8 cellular contexts compared by ENCODE assay signal in genomic region chr7:75420152-75420551, GRCh38. TPM values are rescaled to one million over a fixed set of nuclear protein-coding genes. Genes with fewer than 3 reads are reported as not detected.
DNase-seq lines count a peak whose midpoint lies in the region; ATAC-seq and TF ChIP-seq lines count a peak whose summit lies in the region.
"Not testable (repeated sequence)": the region's sequence is repeated elsewhere in the genome, so short reads cannot be mapped to it uniquely, and the experiment has no call there.

No MANE protein-coding gene starts in this region.

- H3K27ac Mint-ChIP-seq in Caco-2 (ENCODE audit: unreplicated experiment): not testable (repeated sequence)
- H3K27ac Mint-ChIP-seq in T-helper 17 cell (peak overlapping the region; percentile 16), type B pancreatic cell (peak overlapping the region; percentile 48)
- peak overlapping the region; percentile 17 for H3K27ac Mint-ChIP-seq in activated CD8-positive, alpha-beta T cell treated with anti-CD3 and anti-CD28 coated beads, Interleukin-2, amount 10 ng/mL, durations not matched to agents 7 days and 5 days
- H3K27ac Mint-ChIP-seq in activated naive CD4-positive, alpha-beta T cell treated with anti-CD3 and anti-CD28 coated beads, Interleukin-2, amount 50 U/mL, for 72 hours: peak overlapping the region; percentile 61 to 83
- H3K27ac Mint-ChIP-seq in central memory CD8-positive, alpha-beta T cell (ENCODE audit: low read depth): peak overlapping the region; percentile 80
- H3K27ac Mint-ChIP-seq in naive thymus-derived CD4-positive, alpha-beta T cell: peak overlapping the region in 6 of 9 donors; percentile 10 to 86 (median 62)

- not testable (repeated sequence) for H3K27ac ChIP-seq in naive thymus-derived CD4-positive, alpha-beta T cell (ENCODE audit: low read depth, low read length); sigmoid colon

- not testable (repeated sequence) for H3K9me3 ChIP-seq in Caco-2; T-helper 17 cell (ENCODE audit: control insufficient read depth, low read length, poor library complexity, severe bottlenecking); naive thymus-derived CD4-positive, alpha-beta T cell (ENCODE audit: control insufficient read depth in 2 of 3, low read length in 3 of 3); sigmoid colon

- CTCF ChIA-PET in Caco-2 (lab: Charles Lee); activated CD8-positive, alpha-beta T cell treated with anti-CD3 and anti-CD28 coated beads, Interleukin-2, amount 10 ng/mL, durations not matched to agents 7 days and 5 days (lab: Charles Lee); naive thymus-derived CD4-positive, alpha-beta T cell (lab: Charles Lee): not testable (repeated sequence)

- WGBS in sigmoid colon, 2 donors: 84 to 97% methylated on average over 10 to 13 of the region's 13 CpGs

- H3K4me1 ChIP-seq in Caco-2; naive thymus-derived CD4-positive, alpha-beta T cell (ENCODE audit: control insufficient read depth in 2 of 2, insufficient read depth in 2 of 2, low read length in 2 of 2); sigmoid colon: not testable (repeated sequence)

- not testable (repeated sequence) for H3K9me3 Mint-ChIP-seq in Caco-2 (ENCODE audit: unreplicated experiment); activated CD8-positive, alpha-beta T cell treated with anti-CD3 and anti-CD28 coated beads, Interleukin-2, amount 10 ng/mL, durations not matched to agents 7 days and 5 days (ENCODE audit: insufficient read depth); activated naive CD4-positive, alpha-beta T cell treated with anti-CD3 and anti-CD28 coated beads, Interleukin-2, amount 50 U/mL, for 72 hours; central memory CD8-positive, alpha-beta T cell; naive thymus-derived CD4-positive, alpha-beta T cell; type B pancreatic cell

- ATAC-seq in T-helper 17 cell; activated CD8-positive, alpha-beta T cell treated with anti-CD3 and anti-CD28 coated beads, Interleukin-2, amount 10 ng/mL, durations not matched to agents 7 days and 5 days; activated naive CD4-positive, alpha-beta T cell treated with anti-CD3 and anti-CD28 coated beads, Interleukin-2, amount 50 U/mL, for 72 hours; central memory CD8-positive, alpha-beta T cell (replicated peaks; ENCODE audit: extremely low read depth, poor library complexity, severe bottlenecking); naive thymus-derived CD4-positive, alpha-beta T cell: not testable (repeated sequence)

- TF ChIP-seq POLR2A in sigmoid colon (IDR thresholded peaks at IDR 0.05): not testable (repeated sequence)

- H3K4me3 ChIP-seq in Caco-2 (ENCODE audit: low read depth, low read length); naive thymus-derived CD4-positive, alpha-beta T cell (ENCODE audit: low read length); sigmoid colon: not testable (repeated sequence)

- POLR2A ChIA-PET in Caco-2 (lab: Charles Lee); activated CD8-positive, alpha-beta T cell treated with anti-CD3 and anti-CD28 coated beads, Interleukin-2, amount 10 ng/mL, durations not matched to agents 7 days and 5 days (lab: Charles Lee); naive thymus-derived CD4-positive, alpha-beta T cell (lab: Charles Lee): not testable (repeated sequence)

- BruUV-seq in Caco-2 (replicated peaks; lab: Mats Ljungman, UMichigan): not testable (repeated sequence)

- H3K36me3 ChIP-seq in Caco-2 (ENCODE audit: control insufficient read depth, insufficient read depth, low read length): not testable (repeated sequence)
- peaks cover 0 to 40% (median 8%) of the 10 kb centered on the region in 3 experiments for H3K36me3 ChIP-seq in naive thymus-derived CD4-positive, alpha-beta T cell (ENCODE audit: control insufficient read depth in 2 of 3, insufficient read depth in 3 of 3, low read length in 3 of 3)
- H3K36me3 ChIP-seq in sigmoid colon: peaks cover 5 to 48% (median 18%) of the 10 kb centered on the region in 4 donors

- intact Hi-C loops in Caco-2 (cut with micrococcal nuclease; ENCODE audit: unreplicated experiment); naive thymus-derived CD4-positive, alpha-beta T cell (cut with micrococcal nuclease); sigmoid colon (cut with DNase I): not testable (repeated sequence)

- not testable (repeated sequence) for TF ChIP-seq CTCF in Caco-2 (IDR thresholded peaks at IDR 0.05; ENCODE audit: insufficient read depth in 1 of 2, low read depth in 1 of 2, low read length in 1 of 2, severe bottlenecking in 1 of 2, unreplicated experiment in 1 of 2); sigmoid colon (IDR thresholded peaks at IDR 0.05); type B pancreatic cell (conservative IDR thresholded peaks at IDR 0.05)

- H3K4me3 Mint-ChIP-seq in Caco-2 (ENCODE audit: unreplicated experiment): peak overlapping the region; percentile 48
- H3K4me3 Mint-ChIP-seq in T-helper 17 cell; activated CD8-positive, alpha-beta T cell treated with anti-CD3 and anti-CD28 coated beads, Interleukin-2, amount 10 ng/mL, durations not matched to agents 7 days and 5 days; central memory CD8-positive, alpha-beta T cell; naive thymus-derived CD4-positive, alpha-beta T cell; type B pancreatic cell: not testable (repeated sequence)

- DNase-seq in Caco-2 (peak in 1 of 2 experiments; percentile 13), sigmoid colon (peak; percentile 55)
- not testable (repeated sequence) for DNase-seq in T-helper 17 cell; activated CD8-positive, alpha-beta T cell treated with anti-CD3 and anti-CD28 coated beads, Interleukin-2, amount 10 ng/mL, durations not matched to agents 7 days and 5 days; activated naive CD4-positive, alpha-beta T cell treated with anti-CD3 and anti-CD28 coated beads, Interleukin-2, amount 50 U/mL, for 72 hours (ENCODE audit: low spot score in 2 of 2); central memory CD8-positive, alpha-beta T cell (ENCODE audit: low spot score in 2 of 2); type B pancreatic cell (ENCODE audit: extremely low spot score, unreplicated experiment)
- DNase-seq in naive thymus-derived CD4-positive, alpha-beta T cell: peak in 1 of 9 donors; percentile 7

- not testable (repeated sequence) for H3K27me3 Mint-ChIP-seq in Caco-2 (ENCODE audit: insufficient read depth, unreplicated experiment); T-helper 17 cell; activated CD8-positive, alpha-beta T cell treated with anti-CD3 and anti-CD28 coated beads, Interleukin-2, amount 10 ng/mL, durations not matched to agents 7 days and 5 days (ENCODE audit: low read depth); central memory CD8-positive, alpha-beta T cell; naive thymus-derived CD4-positive, alpha-beta T cell; type B pancreatic cell

- not testable (repeated sequence) for TF ChIP-seq EP300 in sigmoid colon (IDR thresholded peaks at IDR 0.05)

- not testable (repeated sequence) for H3K4me1 Mint-ChIP-seq in Caco-2 (ENCODE audit: low read depth, unreplicated experiment); T-helper 17 cell; activated CD8-positive, alpha-beta T cell treated with anti-CD3 and anti-CD28 coated beads, Interleukin-2, amount 10 ng/mL, durations not matched to agents 7 days and 5 days (ENCODE audit: low read depth); central memory CD8-positive, alpha-beta T cell; naive thymus-derived CD4-positive, alpha-beta T cell; type B pancreatic cell (ENCODE audit: unreplicated experiment)

- H3K36me3 Mint-ChIP-seq in Caco-2 (ENCODE audit: insufficient read depth, unreplicated experiment): peaks cover 63% of the 10 kb centered on the region
- not testable (repeated sequence) for H3K36me3 Mint-ChIP-seq in T-helper 17 cell (ENCODE audit: low read depth); activated naive CD4-positive, alpha-beta T cell treated with anti-CD3 and anti-CD28 coated beads, Interleukin-2, amount 50 U/mL, for 72 hours; naive thymus-derived CD4-positive, alpha-beta T cell; type B pancreatic cell
- peaks cover 23% of the 10 kb centered on the region for H3K36me3 Mint-ChIP-seq in activated CD8-positive, alpha-beta T cell treated with anti-CD3 and anti-CD28 coated beads, Interleukin-2, amount 10 ng/mL, durations not matched to agents 7 days and 5 days (ENCODE audit: low read depth)
- peaks cover 33% of the 10 kb centered on the region for H3K36me3 Mint-ChIP-seq in central memory CD8-positive, alpha-beta T cell (ENCODE audit: insufficient read depth)

- H3K27me3 ChIP-seq in Caco-2 (replicated peaks; ENCODE audit: control insufficient read depth, insufficient read depth, low read length); naive thymus-derived CD4-positive, alpha-beta T cell (ENCODE audit: control insufficient read depth in 2 of 2, insufficient read depth in 2 of 2, low read length in 2 of 2); sigmoid colon: not testable (repeated sequence)

RNA-seq across cellular contexts. Expression of gene TRIM73, which starts 24.7 kb away (rescaled TPM):
- total RNA-seq in Caco-2 (2022) (0.82 and 0.86 TPM in 2 replicates), T-helper 17 cell (10 to 100 TPM; 13.7 to 19.4 TPM), sigmoid colon (1 to 10 TPM in 3 of 4 donors, under 1 TPM in 1; 0.36 to 1.9 (median 1.5) TPM), type B pancreatic cell (ENCODE audit: low replicate concordance) (4.2 and 7.9 TPM in 2 replicates)
- total RNA-seq in activated CD8-positive, alpha-beta T cell treated with anti-CD3 and anti-CD28 coated beads, Interleukin-2, amount 10 ng/mL, durations not matched to agents 7 days and 5 days: 1 to 10 TPM; 8.2 to 8.3 TPM
- total RNA-seq in activated naive CD4-positive, alpha-beta T cell treated with anti-CD3 and anti-CD28 coated beads, Interleukin-2, amount 50 U/mL, for 72 hours: 1 to 10 TPM; 3.9 to 8.9 TPM
- total RNA-seq in naive thymus-derived CD4-positive, alpha-beta T cell: 10 to 100 TPM; 14.2 to 33.2 (median 30.0) TPM
- polyA plus RNA-seq in naive thymus-derived CD4-positive, alpha-beta T cell: 1 to 10 TPM; 1.3 to 2.8 TPM
- polyA plus RNA-seq in sigmoid colon: 1 to 10 TPM in 1 of 3 donors, under 1 TPM in 1, not detected in 1; 0.92 to 4.2 TPM
